ENCODE assay signal across 12 cellular contexts in the genomic region with DNA sequence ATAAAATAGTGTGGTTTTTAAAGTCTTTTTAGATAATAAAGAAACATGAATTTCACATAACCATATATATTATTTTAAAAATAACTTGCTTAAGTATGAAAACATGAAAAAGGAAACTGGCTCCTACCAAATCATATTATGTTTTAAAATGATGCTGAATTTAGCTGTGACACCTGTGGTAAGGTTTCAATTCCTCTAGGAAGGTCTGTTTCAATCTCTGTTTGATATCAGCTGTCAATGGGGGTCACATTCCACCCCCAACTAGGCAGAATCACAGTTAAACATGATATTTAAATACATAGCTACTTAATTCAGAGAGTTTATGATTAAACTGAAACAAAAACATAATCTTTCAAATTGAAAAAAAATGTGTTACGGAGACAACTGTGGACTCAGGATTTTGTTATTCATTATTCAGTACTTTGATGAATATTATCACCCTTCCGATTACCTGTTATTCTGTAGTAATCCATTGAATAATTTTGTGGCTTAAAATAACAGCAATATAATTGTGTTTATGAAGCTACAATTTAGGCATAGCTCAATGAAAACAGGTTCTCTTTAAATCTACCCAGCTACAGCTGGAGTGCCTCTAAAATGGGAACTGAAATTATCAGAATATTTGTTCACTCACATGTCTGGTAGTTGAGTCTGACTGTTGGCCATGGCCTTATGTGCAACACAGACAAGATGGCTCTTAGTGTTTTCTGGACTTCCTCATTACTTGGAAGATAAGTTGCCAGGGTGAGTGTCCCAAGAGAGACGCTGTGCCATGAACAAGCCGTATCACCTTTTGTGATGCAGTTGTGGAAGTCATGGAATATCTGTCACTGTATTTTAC.
DNase-seq lines count a peak whose midpoint lies in the region; ATAC-seq, FAIRE-seq and TF ChIP-seq lines count a peak whose summit lies in the region.
"Had no signal": no experiment of that assay in that cellular context is flagged by ENCODE, and none has a peak within 500 bp of the region (broad histone marks: within the 10 kb centered on the region; RNA-seq: fewer than 3 reads in every experiment).

No MANE protein-coding gene starts in this region.

- no peaks in the 10 kb centered on the region for H3K36me3 ChIP-seq in RWPE2 (ENCODE audit: low read depth)
- H3K36me3 ChIP-seq in HepG2 (replicated peaks in 1 of 2; ENCODE audit: control insufficient read depth in 1 of 2, insufficient read depth in 2 of 2, low read length in 2 of 2) = no peaks in the 10 kb centered on the region
- H3K36me3 ChIP-seq: upper lobe of right lung had no signal

- WGBS in HepG2 (ENCODE audit: low lambda C conversion rate) = 23% methylated on average over 4 of the region's 4 CpGs

- no peak overlapping the region for H3K9ac ChIP-seq in HepG2 (ENCODE audit: insufficient read depth, low read depth, low read length)

- TF ChIP-seq RAD21 in HepG2 (CRISPR knock-in tag; IDR thresholded peaks at IDR 0.05) = no peak

- TF ChIP-seq EP300 in HepG2 (IDR thresholded peaks at IDR 0.05; ENCODE audit: low read depth in 2 of 2, low read length in 2 of 2) (no peak), HepG2 (CRISPR knock-in tag; IDR thresholded peaks at IDR 0.05; ENCODE audit: borderline replicate concordance) (no peak)

- H3K9me3 ChIP-seq in RWPE2 (ENCODE audit: severe bottlenecking) (no peaks in the 10 kb centered on the region), HepG2 (ENCODE audit: low read length) (no peaks in the 10 kb centered on the region)
- H3K9me3 ChIP-seq: upper lobe of right lung had no signal

- H3K4me1 ChIP-seq in RWPE2 (ENCODE audit: insufficient read depth, poor library complexity, severe bottlenecking) (peaks cover 11% of the 10 kb centered on the region), HepG2 (ENCODE audit: insufficient read depth, low read length) (no peaks in the 10 kb centered on the region)
- H3K4me1 ChIP-seq: upper lobe of right lung had no signal

- H3K27ac ChIP-seq in RWPE2 (ENCODE audit: poor library complexity, severe bottlenecking) = peak overlapping the region; percentile 68
- no peak overlapping the region for H3K27ac ChIP-seq in HepG2 (ENCODE audit: extremely low read length, insufficient read depth, low read length)
- H3K27ac ChIP-seq: upper lobe of right lung had no signal

- no peak overlapping the region for H3K4me2 ChIP-seq in HepG2 (ENCODE audit: low read depth, low read length)
- H3K4me2 ChIP-seq: GM23338 had no signal

- H3K79me2 ChIP-seq in HepG2 (ENCODE audit: insufficient read depth, low read length) = no peaks in the 10 kb centered on the region

- CTCF ChIA-PET in HepG2 (lab: Yijun Ruan, JAX; ENCODE audit: low intra/inter-chr PET ratio, low total read pairs) = no interaction called here

- ATAC-seq in GM18520 (IDR thresholded peaks at IDR 0.05; ENCODE audit: unreplicated experiment) = peak; percentile 83
- ATAC-seq in GM21515 (IDR thresholded peaks at IDR 0.05; ENCODE audit: unreplicated experiment) = peak; percentile 93
- ATAC-seq in HG03103 (IDR thresholded peaks at IDR 0.05; ENCODE audit: low read depth, unreplicated experiment) = peak; percentile 97
- no peak for ATAC-seq in RWPE2 (ENCODE audit: low read depth)
- ATAC-seq in HepG2 = no peak
- ATAC-seq: GM23338, Panc1, upper lobe of right lung had no signal

- POLR2A ChIA-PET in HepG2 (lab: Yijun Ruan, JAX) = no interaction called here

- no peak overlapping the region for H2AFZ ChIP-seq in HepG2 (ENCODE audit: low read length)
- H2AFZ ChIP-seq: GM23338 had no signal

- intact Hi-C loops in cardiac septum (cut with DNase I) (no loop called here), HepG2 (cut with micrococcal nuclease; ENCODE audit: unreplicated experiment) (no loop called here)

- H3K4me3 ChIP-seq in RWPE2 (ENCODE audit: severe bottlenecking) (no peak overlapping the region), HepG2 (replicated peaks in 1 of 3; ENCODE audit: insufficient read depth in 1 of 3, low read depth in 2 of 3, low read length in 3 of 3) (no peak overlapping the region)
- H3K4me3 ChIP-seq: GM23338, upper lobe of right lung had no signal

- in situ Hi-C loops in HepG2 (cut with HindIII; ENCODE audit: extremely low pct_ligation_motif_present, low pct_unique_long_range_greater_than_20kb) = no loop called here

- no TSS peak for BruUV-seq in HepG2 (replicated peaks; lab: Mats Ljungman, UMichigan)

- no peak for FAIRE-seq in HepG2 (lab: Jason Lieb, UNC)

- TF ChIP-seq CTCF in RWPE2 (IDR thresholded peaks at IDR 0.05; ENCODE audit: poor library complexity, severe bottlenecking) = no peak
- TF ChIP-seq CTCF in HepG2 (CRISPR knock-in tag; IDR thresholded peaks at IDR 0.05) = no peak

- DNase-seq in RWPE2 (ENCODE audit: low spot score) (no peak), medulla oblongata (ENCODE audit: extremely low spot score) (no peak), cardiac septum (ENCODE audit: low spot score) (no peak), NCI-H345 (lab: John Stamatoyannopoulos, UW) (no peak), HepG2 (ENCODE audit: low spot score) (no peak)
- DNase-seq: posterior cingulate gyrus, upper lobe of right lung had no signal

- H3K27me3 ChIP-seq in RWPE2 (ENCODE audit: insufficient read depth, poor library complexity, severe bottlenecking) = no peaks in the 10 kb centered on the region
- H3K27me3 ChIP-seq in HepG2 (ENCODE audit: control insufficient read depth in 1 of 2, insufficient read depth in 2 of 2, low read length in 2 of 2) = no peaks in the 10 kb centered on the region
- H3K27me3 ChIP-seq: upper lobe of right lung had no signal

- TF ChIP-seq POLR2A in HepG2 (IDR thresholded peaks at IDR 0.05; ENCODE audit: insufficient read depth in 1 of 2, low read depth in 2 of 2, low read length in 2 of 2) = no peak

- H4K20me1 ChIP-seq in HepG2 (ENCODE audit: insufficient read depth, low read length) = no peaks in the 10 kb centered on the region

TF ChIP-seq in HepG2, 621 proteins besides CTCF, POLR2A, EP300 and RAD21:
- TF ChIP-seq ZNF326 (CRISPR knock-in tag; IDR thresholded peaks at IDR 0.05; ENCODE audit: borderline replicate concordance) = no peak
- no peak for TF ChIP-seq SMARCC2 (IDR thresholded peaks at IDR 0.05)
- no peak for TF ChIP-seq ZNF550 (CRISPR knock-in tag; IDR thresholded peaks at IDR 0.05; ENCODE audit: borderline replicate concordance)
- TF ChIP-seq MZF1 (CRISPR knock-in tag; IDR thresholded peaks at IDR 0.05; ENCODE audit: borderline replicate concordance) = no peak
- TF ChIP-seq DR1 (CRISPR knock-in tag; IDR thresholded peaks at IDR 0.05) = no peak
- no peak for TF ChIP-seq ATF1 (CRISPR knock-in tag; IDR thresholded peaks at IDR 0.05)
- TF ChIP-seq ZNF121 (CRISPR knock-in tag; IDR thresholded peaks at IDR 0.05) = no peak
- no peak for TF ChIP-seq TOE1 (CRISPR knock-in tag; IDR thresholded peaks at IDR 0.05)

Comparison
In these comparisons a context has a peak if more than half of its experiments do, and no peak if none do; other contexts are left out.
1. ATAC-seq: peak in GM18520 (single experiment), GM21515 (single experiment) and HG03103 (single experiment); none in RWPE2 (single experiment) and HepG2 (single experiment).